In genomic region chr2:161564906-161565305, GRCh38 we compare ENCODE assay signal across 30 cellular contexts. TPM values are rescaled to one million over a fixed set of nuclear protein-coding genes. Genes with fewer than 3 reads are reported as not detected.
"Had no signal": no experiment of that assay in that cellular context is flagged by ENCODE, and none has a peak within 500 bp of the region (broad histone marks: within the 10 kb centered on the region; RNA-seq: fewer than 3 reads in every experiment).

No MANE protein-coding gene starts in this region.

- H3K27ac ChIP-seq: stomach, suprapubic skin, testis, thoracic aorta, thyroid gland, tibial artery, tibial nerve, transverse colon, upper lobe of left lung, upper lobe of right lung, uterus, vagina had no signal

- H3K36me3 ChIP-seq: stomach, suprapubic skin, thoracic aorta, thyroid gland, tibial artery, tibial nerve, transverse colon, upper lobe of left lung, upper lobe of right lung, uterus, vagina had no signal

- H3K4me1 Mint-ChIP-seq: stimulated activated memory B cell treated with anti-CD40 and anti-IgM and Interleukin-4, amounts not matched to agents 10 μg/mL and 1 μg/mL and 100 μg/mL, for 72 hours; stimulated activated naive B cell treated with anti-CD40 and anti-IgM and Interleukin-4, amounts not matched to agents 10 μg/mL and 1 μg/mL and 100 μg/mL, for 72 hours had no signal

- H3K4me3 ChIP-seq: stomach, suprapubic skin, testis, thoracic aorta, thyroid gland, tibial artery, tibial nerve, transverse colon, upper lobe of left lung, upper lobe of right lung, uterus, vagina had no signal

- H3K27ac Mint-ChIP-seq: stimulated activated effector memory CD8-positive, alpha-beta T cell treated with anti-CD3 and anti-CD28 coated beads, Interleukin-12 subunit alpha, Interleukin-12 subunit beta, amount 100 ng/mL, for 72 hours; stimulated activated memory B cell treated with anti-CD40 and anti-IgM and Interleukin-4, amounts not matched to agents 10 μg/mL and 1 μg/mL and 100 μg/mL, for 72 hours; stimulated activated naive B cell treated with anti-CD40 and anti-IgM and Interleukin-4, amounts not matched to agents 10 μg/mL and 1 μg/mL and 100 μg/mL, for 72 hours; stimulated activated naive CD8-positive, alpha-beta T cell treated with anti-CD3 and anti-CD28 coated beads, Interleukin-15, amount 100 ng/mL, for 72 hours; stimulated activated naive CD8-positive, alpha-beta T cell treated with anti-CD3 and anti-CD28 coated beads, Interleukin-15, Interleukin-2, amounts not matched to agents 100 ng/mL and 50 ng/mL, for 24 hours; type B pancreatic cell had no signal

- H3K9me3 ChIP-seq: testis, thoracic aorta, thyroid gland, vagina had no signal

- H3K36me3 Mint-ChIP-seq: stimulated activated effector memory CD8-positive, alpha-beta T cell treated with anti-CD3 and anti-CD28 coated beads, Interleukin-12 subunit alpha, Interleukin-12 subunit beta, amount 100 ng/mL, for 72 hours; stimulated activated memory B cell treated with anti-CD40 and anti-IgM and Interleukin-4, amounts not matched to agents 10 μg/mL and 1 μg/mL and 100 μg/mL, for 72 hours; type B pancreatic cell had no signal

- FAIRE-seq: urothelium cell line had no signal

- H3K4me1 ChIP-seq: stomach, suprapubic skin, testis, thyroid gland, tibial artery, tibial nerve, transverse colon, upper lobe of left lung, upper lobe of right lung, uterus, vagina had no signal

- H3K27me3 ChIP-seq: stomach, suprapubic skin, testis, thyroid gland, tibial artery, tibial nerve, transverse colon, upper lobe of left lung, upper lobe of right lung, uterus, vagina had no signal

- H3K27me3 Mint-ChIP-seq: stimulated activated memory B cell treated with anti-CD40 and anti-IgM and Interleukin-4, amounts not matched to agents 10 μg/mL and 1 μg/mL and 100 μg/mL, for 72 hours had no signal

- DNase-seq: stimulated activated CD4-positive, alpha-beta T cell treated with anti-CD3 and anti-CD28 coated beads, Interleukin-2, amount 100 ng/mL, for 48 hours; stimulated activated CD4-positive, alpha-beta T cell treated with anti-CD3 and anti-CD28 coated beads, Interleukin-4, amount 100 ng/mL, for 1 hour; stimulated activated CD4-positive, alpha-beta T cell treated with anti-CD3 and anti-CD28 coated beads, Interleukin-4, amount 100 ng/mL, for 24 hours; stimulated activated CD4-positive, alpha-beta T cell treated with anti-CD3 and anti-CD28 coated beads, Interleukin-4, amount 100 ng/mL, for 4 hours; stimulated activated CD8-positive, alpha-beta memory T cell treated with anti-CD3 and anti-CD28 coated beads, Interleukin-4, amount 100 ng/mL, for 48 hours; stimulated activated naive B cell treated with anti-CD40 and anti-IgM and Interleukin-4, amounts not matched to agents 10 μg/mL and 1 μg/mL and 100 μg/mL, for 72 hours; stimulated activated naive CD4-positive, alpha-beta T cell; stimulated activated naive CD4-positive, alpha-beta T cell treated with Interleukin-2 at 50 U/mL for 16 hours; stimulated activated naive CD8-positive, alpha-beta T cell treated with anti-CD3 and anti-CD28 coated beads, Interleukin-15, amount 100 ng/mL, for 72 hours; stimulated activated naive CD8-positive, alpha-beta T cell treated with anti-CD3 and anti-CD28 coated beads, Interleukin-15, Interleukin-2, amounts not matched to agents 100 U/mL and 50 U/mL, for 24 hours; stomach; substantia nigra; testis; thyroid gland; tibial artery; transverse colon; trophoblast cell; upper lobe of left lung; upper lobe of right lung; uterus had no signal

- ATAC-seq: stimulated activated effector memory CD8-positive, alpha-beta T cell treated with anti-CD3 and anti-CD28 coated beads, Interleukin-12 subunit alpha, Interleukin-12 subunit beta, amount 100 ng/mL, for 72 hours; stimulated activated memory B cell treated with anti-CD40 and anti-IgM and Interleukin-4, amounts not matched to agents 10 μg/mL and 1 μg/mL and 100 μg/mL, for 72 hours; stimulated activated naive B cell treated with anti-CD40 and anti-IgM and Interleukin-4, amounts not matched to agents 10 μg/mL and 1 μg/mL and 100 μg/mL, for 72 hours; stimulated activated naive CD8-positive, alpha-beta T cell treated with anti-CD3 and anti-CD28 coated beads, Interleukin-15, amount 100 ng/mL, for 72 hours; stimulated activated naive CD8-positive, alpha-beta T cell treated with anti-CD3 and anti-CD28 coated beads, Interleukin-15, Interleukin-2, amounts not matched to agents 100 U/mL and 50 U/mL, for 24 hours; upper lobe of right lung had no signal

- H3K4me3 Mint-ChIP-seq: stimulated activated effector memory CD8-positive, alpha-beta T cell treated with anti-CD3 and anti-CD28 coated beads, Interleukin-12 subunit alpha, Interleukin-12 subunit beta, amount 100 ng/mL, for 72 hours; stimulated activated memory B cell treated with anti-CD40 and anti-IgM and Interleukin-4, amounts not matched to agents 10 μg/mL and 1 μg/mL and 100 μg/mL, for 72 hours; stimulated activated naive B cell treated with anti-CD40 and anti-IgM and Interleukin-4, amounts not matched to agents 10 μg/mL and 1 μg/mL and 100 μg/mL, for 72 hours; stimulated activated naive CD8-positive, alpha-beta T cell treated with anti-CD3 and anti-CD28 coated beads, Interleukin-15, amount 100 ng/mL, for 72 hours; stimulated activated naive CD8-positive, alpha-beta T cell treated with anti-CD3 and anti-CD28 coated beads, Interleukin-15, Interleukin-2, amounts not matched to agents 100 ng/mL and 50 ng/mL, for 24 hours; type B pancreatic cell had no signal

RNA-seq across cellular contexts. Expression of gene SLC4A10, which starts 59.3 kb away (rescaled TPM):
- total RNA-seq: suprapubic skin, upper lobe of right lung, ureter, vagina had no signal
